Comparison of ENCODE assay signal across 2 cellular contexts in the genomic region with DNA sequence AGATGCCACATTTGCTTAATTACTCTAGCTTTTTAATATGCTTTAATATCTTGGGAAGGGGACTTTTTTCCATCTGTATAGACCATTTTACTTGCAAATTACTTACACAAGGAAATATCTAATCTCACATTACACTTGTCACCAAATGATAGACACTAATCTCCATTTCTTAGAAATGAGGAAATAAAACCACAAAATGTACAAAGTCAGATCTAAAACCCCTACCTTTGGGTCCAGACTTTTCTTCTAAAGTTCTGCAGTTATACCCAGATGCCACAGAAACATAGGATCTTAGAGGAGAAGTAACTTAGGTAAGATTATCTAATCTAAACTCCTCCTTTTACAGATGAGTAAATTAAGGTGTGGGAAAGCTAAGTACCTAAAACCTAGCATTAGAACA.
TF ChIP-seq lines count a peak whose summit lies in the region.

No MANE protein-coding gene starts in this region.

TF ChIP-seq in K562, 482 proteins besides CTCF, POLR2A, EP300 and RAD21 (continued from another document):
- TF ChIP-seq MAZ (CRISPR knock-in tag; conservative IDR thresholded peaks at IDR 0.05 in 1 of 2, IDR thresholded peaks at IDR 0.05 in 1 of 2) (no peak), ZNF282 (CRISPR knock-in tag; IDR thresholded peaks at IDR 0.05) (no peak), ETV6 (IDR thresholded peaks at IDR 0.05; ENCODE audit: borderline replicate concordance in 1 of 2, low read depth in 2 of 2, low read length in 1 of 2) (peak in 1 of 2 experiments; percentile 64; a peak in 1 of 4 replicates), ETV6 (CRISPR knock-in tag; IDR thresholded peaks at IDR 0.05; ENCODE audit: borderline replicate concordance) (no peak), KLF10 (CRISPR knock-in tag; IDR thresholded peaks at IDR 0.05) (no peak), SREBF1 (IDR thresholded peaks at IDR 0.05; ENCODE audit: borderline replicate concordance, low read depth, low read length) (no peak)
- TF ChIP-seq, protein P1, sequence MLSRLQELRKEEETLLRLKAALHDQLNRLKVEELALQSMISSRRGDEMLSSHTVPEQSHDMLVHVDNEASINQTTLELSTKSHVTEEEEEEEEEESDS (CRISPR knock-in tag; IDR thresholded peaks at IDR 0.05): no peak

TF ChIP-seq in SK-N-SH treated with all-trans-retinoic acid at 6 μM for 48 hours, 23 proteins besides CTCF, POLR2A, EP300 and RAD21 (continued from another document):
- no peak for TF ChIP-seq ZC3H10 (CRISPR knock-in tag; IDR thresholded peaks at IDR 0.05)
- TF ChIP-seq ZFP3 (CRISPR knock-in tag; IDR thresholded peaks at IDR 0.05): no peak
- TF ChIP-seq TCF4 (CRISPR knock-in tag; IDR thresholded peaks at IDR 0.05; ENCODE audit: borderline replicate concordance): no peak
